ENCODE assay signal across 15 cellular contexts in genomic region chr11:122344281-122344680, GRCh38.
A peak's percentile ranks its signal among the peaks of the same experiment; 100 is the strongest.
DNase-seq lines count a peak whose midpoint lies in the region; ATAC-seq and TF ChIP-seq lines count a peak whose summit lies in the region.
"Had no signal": no experiment of that assay in that cellular context is flagged by ENCODE, and none has a peak within 500 bp of the region (broad histone marks: within the 10 kb centered on the region; RNA-seq: fewer than 3 reads in every experiment).

No MANE protein-coding gene starts in this region.

- H3K4me3 ChIP-seq in AG04450 (ENCODE audit: low read depth, low read length) (no peak overlapping the region), astrocyte of the spinal cord (ENCODE audit: low read depth, low read length) (no peak overlapping the region), right atrium auricular region (no peak overlapping the region)
- H3K4me3 ChIP-seq: heart left ventricle, lung had no signal

- no peak overlapping the region for H3K27ac ChIP-seq in AG04450 (ENCODE audit: low read depth, low read length)
- peak overlapping the region in 1 of 2 donors; percentile 68 for H3K27ac ChIP-seq in right atrium auricular region
- H3K27ac ChIP-seq: neutrophil had no signal

- H3K36me3 ChIP-seq in right atrium auricular region, result no peaks in the 10 kb centered on the region
- H3K36me3 ChIP-seq: BE2C, heart left ventricle, neutrophil had no signal

- CTCF ChIA-PET in AG04450 (lab: Charles Lee), result interaction anchor here (0.6 kb wide), 1 partner anchor 1277 kb away, joined by 3 read pairs; no protein-coding TSS in a partner anchor

- in situ Hi-C loops in astrocyte of the spinal cord (cut with HindIII; ENCODE audit: low sequenced_read_pairs), result no loop called here

- TF ChIP-seq CTCF in AG04450 (IDR thresholded peaks at IDR 0.05; ENCODE audit: low read depth, low read length) (no peak), astrocyte of the spinal cord (IDR thresholded peaks at IDR 0.05; ENCODE audit: low read depth, low read length) (no peak), right atrium auricular region (IDR thresholded peaks at IDR 0.05) (no peak)

- no peaks in the 10 kb centered on the region for H3K27me3 ChIP-seq in AG04450 (ENCODE audit: control insufficient read depth, insufficient read depth, low read length)
- no peaks in the 10 kb centered on the region for H3K27me3 ChIP-seq in right atrium auricular region
- H3K27me3 ChIP-seq: BE2C, heart left ventricle, neutrophil had no signal

- POLR2A ChIA-PET in AG04450 (lab: Yijun Ruan, JAX), result no interaction called here

- H3K9me3 ChIP-seq in AG04450 (ENCODE audit: control insufficient read depth, insufficient read depth, low read length), result no peaks in the 10 kb centered on the region; the same call in 1 of the 2 replicates
- no peaks in the 10 kb centered on the region for H3K9me3 ChIP-seq in right atrium auricular region
- H3K9me3 ChIP-seq: BE2C, heart left ventricle, neutrophil had no signal

- DNase-seq in AG04450 (ENCODE audit: low read depth, low spot score), result peak; percentile 57
- peak; percentile 80 for DNase-seq in HS-5 (ENCODE audit: low read depth)
- peak; percentile 79 for DNase-seq in astrocyte of the spinal cord (ENCODE audit: low read depth, low spot score)
- DNase-seq in right atrium auricular region (ENCODE audit: low spot score), result peak; percentile 72
- no peak for DNase-seq in RPMI8226
- DNase-seq in AML-193 (lab: John Stamatoyannopoulos, UW), result no peak
- no peak for DNase-seq in NCI-H510A treated with DMSO at 0.1 percent for 48 hours (lab: John Stamatoyannopoulos, UW)
- DNase-seq: BE2C, heart left ventricle, NCI-H1436, NCI-H524 had no signal

- ATAC-seq in HG03520 (IDR thresholded peaks at IDR 0.05; ENCODE audit: unreplicated experiment), result no peak
- ATAC-seq: HCT116 had no signal

- peaks cover 0 to 37% of the 10 kb centered on the region in 2 donors for H3K4me1 ChIP-seq in right atrium auricular region
- H3K4me1 ChIP-seq: BE2C had no signal

Comparison
In these comparisons a context has a peak if more than half of its experiments do, and no peak if none do; other contexts are left out.
1. DNase-seq: peak in AG04450 (single experiment), HS-5 (single experiment), astrocyte of the spinal cord (single experiment) and right atrium auricular region (single experiment); none in RPMI8226 (single experiment), AML-193 (0 of 2) and NCI-H510A treated with DMSO at 0.1 percent for 48 hours (single experiment).